ENCODE assay signal across 1 cellular context in the genomic region with DNA sequence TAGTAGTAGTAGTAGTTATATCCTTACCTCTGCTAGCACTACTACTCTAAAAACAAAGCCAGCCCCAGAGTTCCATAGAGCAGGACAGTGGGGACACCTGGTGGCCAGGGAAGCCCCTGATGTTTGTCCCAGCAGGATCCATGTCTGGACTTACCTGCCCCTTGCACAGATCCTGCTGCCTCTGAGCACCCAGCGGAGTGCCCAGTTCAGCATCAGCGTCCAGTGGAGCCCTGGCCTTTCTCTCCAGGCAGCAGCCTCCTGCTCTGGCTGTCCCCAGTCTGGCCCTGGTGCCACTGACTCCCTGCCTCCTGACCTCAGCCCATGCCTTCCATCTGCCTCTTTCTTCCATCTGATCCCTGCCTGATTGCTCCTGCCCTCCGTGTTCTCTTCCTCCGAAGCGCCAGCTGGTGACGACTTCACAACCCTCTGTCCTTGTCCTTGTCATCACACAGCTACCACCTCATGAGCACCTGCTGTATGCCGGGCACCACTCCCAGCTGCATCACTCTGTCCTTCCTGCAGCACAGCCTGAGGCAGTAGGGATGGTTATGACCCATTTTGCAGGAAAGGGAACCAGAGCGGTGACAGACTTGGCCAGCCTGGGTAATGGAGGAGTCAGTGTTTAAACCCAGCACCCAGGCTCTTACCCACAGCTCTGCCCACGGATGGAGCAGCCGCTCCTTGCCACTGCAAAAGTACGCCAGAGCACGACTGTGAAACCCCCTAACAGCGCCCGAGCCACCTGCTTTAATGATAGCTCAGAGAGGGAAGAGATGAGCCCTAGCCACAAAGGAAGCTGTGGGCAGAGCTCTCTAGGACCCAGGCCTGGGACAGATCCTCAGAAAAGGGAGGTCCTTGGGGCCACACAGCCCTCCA.
TF ChIP-seq lines count a peak whose summit lies in the region.

No MANE protein-coding gene starts in this region.

TF ChIP-seq in GM12878, 131 proteins besides CTCF, POLR2A, EP300 and RAD21:
- no peak for TF ChIP-seq NFXL1 (IDR thresholded peaks at IDR 0.05; ENCODE audit: borderline replicate concordance)
- TF ChIP-seq SMC3 (IDR thresholded peaks at IDR 0.05; ENCODE audit: borderline replicate concordance, low read length) = peak; percentile 59; the same call in 1 of the 2 replicates
TF ChIP-seq in GM12878: peak in this region for 1.
